ENCODE assay signal across 17 cellular contexts in genomic region chr20:38226553-38226952, GRCh38. TPM values are rescaled to one million over a fixed set of nuclear protein-coding genes. Genes with fewer than 3 reads are reported as not detected.
A peak's percentile ranks its signal among the peaks of the same experiment; 100 is the strongest.
DNase-seq lines count a peak whose midpoint lies in the region; ATAC-seq and TF ChIP-seq lines count a peak whose summit lies in the region.
"Had no signal": no experiment of that assay in that cellular context is flagged by ENCODE, and none has a peak within 500 bp of the region (broad histone marks: within the 10 kb centered on the region; RNA-seq: fewer than 3 reads in every experiment).

No MANE protein-coding gene starts in this region.

- H3K9me3 ChIP-seq in MM.1S (replicated peaks; ENCODE audit: insufficient read depth, low read length) = no peaks in the 10 kb centered on the region
- no peaks in the 10 kb centered on the region for H3K9me3 ChIP-seq in upper lobe of right lung
- H3K9me3 ChIP-seq: A549, BLaER1, Peyer's patch had no signal

- no peak for TF ChIP-seq CTCF in MM.1S (IDR thresholded peaks at IDR 0.05; ENCODE audit: low read length)
- TF ChIP-seq CTCF in epithelial cell of esophagus (IDR thresholded peaks at IDR 0.05; ENCODE audit: insufficient read depth, low read depth, low read length, missing control alignments) = no peak
- TF ChIP-seq CTCF in upper lobe of right lung (IDR thresholded peaks at IDR 0.05) = no peak

- intact Hi-C loops in upper lobe of right lung (cut with DNase I) = no loop called here

- peaks cover 24% of the 10 kb centered on the region for H3K4me1 ChIP-seq in MM.1S (ENCODE audit: low read length)
- H3K4me1 ChIP-seq in upper lobe of right lung = no peaks in the 10 kb centered on the region

- peak overlapping the region; percentile 36 for H3K4me2 ChIP-seq in MM.1S (ENCODE audit: low read depth, low read length)
- H3K4me2 ChIP-seq: A549, BLaER1 had no signal

- H3K27me3 ChIP-seq in MM.1S (replicated peaks; ENCODE audit: insufficient read depth, low read length) (no peaks in the 10 kb centered on the region), upper lobe of right lung (no peaks in the 10 kb centered on the region)
- H3K27me3 ChIP-seq: BLaER1, Peyer's patch had no signal

- no peaks in the 10 kb centered on the region for H3K9me2 ChIP-seq in MM.1S (replicated peaks; ENCODE audit: insufficient read depth, low read length)

- H2AFZ ChIP-seq in MM.1S (ENCODE audit: low read length) = no peak overlapping the region

- H3K27ac ChIP-seq in MM.1S (ENCODE audit: low read length) = peak overlapping the region; percentile 25; the same call in 1 of the 2 replicates
- H3K27ac ChIP-seq in upper lobe of right lung = no peak overlapping the region
- H3K27ac ChIP-seq: A549, BLaER1, Peyer's patch, SK-N-MC had no signal

- ATAC-seq in upper lobe of right lung (no peak), HG02852 (IDR thresholded peaks at IDR 0.05; ENCODE audit: unreplicated experiment) (no peak)
- ATAC-seq: A549 had no signal

- H3K79me2 ChIP-seq in MM.1S (ENCODE audit: low read length) = no peaks in the 10 kb centered on the region

- H3K9ac ChIP-seq in MM.1S (ENCODE audit: low read length) = no peak overlapping the region
- H3K9ac ChIP-seq: BLaER1 had no signal

- H3K4me3 ChIP-seq in MM.1S (ENCODE audit: low read length) (no peak overlapping the region), epithelial cell of esophagus (ENCODE audit: low read length) (no peak overlapping the region), upper lobe of right lung (no peak overlapping the region)
- H3K4me3 ChIP-seq: A549, BLaER1, Peyer's patch, SK-N-MC had no signal

- H3F3A ChIP-seq in MM.1S (ENCODE audit: insufficient read depth, low read length) = peaks cover 10% of the 10 kb centered on the region; the same call in 1 of the 2 replicates

- H3K36me3 ChIP-seq in MM.1S (replicated peaks; ENCODE audit: insufficient read depth, low read length) (no peaks in the 10 kb centered on the region), upper lobe of right lung (no peaks in the 10 kb centered on the region)
- H3K36me3 ChIP-seq: BLaER1, Peyer's patch had no signal

- H4K20me1 ChIP-seq in MM.1S (ENCODE audit: insufficient read depth, low read length) = no peaks in the 10 kb centered on the region
- H4K20me1 ChIP-seq: BLaER1 had no signal

- peak; percentile 61 for DNase-seq in NCI-H748 (lab: John Stamatoyannopoulos, UW; ENCODE audit: unreplicated experiment)
- DNase-seq in NCI-H748 treated with DMSO at 0.1 percent for 48 hours (lab: John Stamatoyannopoulos, UW) = no peak
- DNase-seq in MM.1S = peak; percentile 76
- DNase-seq in epithelial cell of esophagus (ENCODE audit: low read depth) = peak; percentile 55
- DNase-seq in upper lobe of right lung = peak; percentile 1
- no peak for DNase-seq in EL
- DNase-seq: Calu3; CD4-positive, alpha-beta memory T cell; KG1; MV-4-11; NCI-H524; Peyer's patch; Right ventricle myocardium superior had no signal

RNA-seq across cellular contexts. Expression of gene KIAA1755, which starts 34.0 kb away (rescaled TPM):
- total RNA-seq in upper lobe of right lung = 2.3 TPM
- total RNA-seq: Calu3; CD4-positive, alpha-beta memory T cell had no signal

Comparison
In these comparisons a context has a peak if more than half of its experiments do, and no peak if none do; other contexts are left out.
1. DNase-seq: peak in NCI-H748 (single experiment), MM.1S (single experiment), epithelial cell of esophagus (single experiment) and upper lobe of right lung (single experiment); none in NCI-H748 treated with DMSO at 0.1 percent for 48 hours (single experiment) and EL (single experiment).